In genomic region chr1:152225678-152226077, GRCh38 we compare ENCODE assay signal across 32 cellular contexts. TPM values are rescaled to one million over a fixed set of nuclear protein-coding genes. Genes with fewer than 3 reads are reported as not detected.
"Had no signal": no experiment of that assay in that cellular context is flagged by ENCODE, and none has a peak within 500 bp of the region (broad histone marks: within the 10 kb centered on the region; RNA-seq: fewer than 3 reads in every experiment).

No MANE protein-coding gene starts in this region.

- H3K27ac ChIP-seq: heart left ventricle, left ventricle myocardium inferior, ovary, skin epidermis, upper lobe of right lung had no signal

- FAIRE-seq: colon, endometrium had no signal

- DNase-seq: activated CD4-positive, alpha-beta T cell treated with anti-CD3 and anti-CD28 coated beads for 4 hours; activated CD4-positive, alpha-beta T cell treated with anti-CD3 and anti-CD28 coated beads, Interleukin-2, amount 50 U/mL, for 4 hours; activated CD4-positive, CD25-positive, alpha-beta regulatory T cell; activated naive CD4-positive, alpha-beta T cell; activated T-cell treated with anti-CD3 and anti-CD28 coated beads for 4 hours; activated T-cell treated with anti-CD3 and anti-CD28 coated beads, Interleukin-2, amount 50 U/mL, for 72 hours; dermis blood vessel endothelial cell; effector CD8-positive, alpha-beta T cell; erythroblast; foreskin fibroblast; heart left ventricle; hypothalamus; immature natural killer cell; left ventricle myocardium inferior; midbrain; naive thymus-derived CD4-positive, alpha-beta T cell; ovary; retina; stimulated activated CD4-positive, alpha-beta T cell treated with anti-CD3 and anti-CD28 coated beads, Interleukin-4, amount 100 ng/mL, for 24 hours; stimulated activated naive CD8-positive, alpha-beta T cell treated with anti-CD3 and anti-CD28 coated beads, Interleukin-15, amount 100 ng/mL, for 72 hours; substantia nigra; T-helper 2 cell; upper lobe of right lung had no signal

- ATAC-seq: activated naive CD4-positive, alpha-beta T cell treated with anti-CD3 and anti-CD28 coated beads, Interleukin-2, amount 50 U/mL, for 72 hours; activated T-cell treated with anti-CD3 and anti-CD28 coated beads, Interleukin-2, amount 50 U/mL, for 72 hours; heart left ventricle; naive thymus-derived CD4-positive, alpha-beta T cell; sciatic nerve; stimulated activated memory B cell treated with anti-CD40 and anti-IgM and Interleukin-4, amounts not matched to agents 10 μg/mL and 1 μg/mL and 100 μg/mL, for 72 hours; stimulated activated naive CD8-positive, alpha-beta T cell treated with anti-CD3 and anti-CD28 coated beads, Interleukin-15, amount 100 ng/mL, for 72 hours; upper lobe of right lung had no signal

- H3K4me1 Mint-ChIP-seq: immature natural killer cell; stimulated activated memory B cell treated with anti-CD40 and anti-IgM and Interleukin-4, amounts not matched to agents 10 μg/mL and 1 μg/mL and 100 μg/mL, for 72 hours; stimulated activated naive CD8-positive, alpha-beta T cell treated with anti-CD3 and anti-CD28 coated beads, Interleukin-15, amount 100 ng/mL, for 72 hours had no signal

- H3K4me3 ChIP-seq: heart left ventricle, left ventricle myocardium inferior, ovary, skin epidermis, upper lobe of right lung had no signal

- H3K9me3 Mint-ChIP-seq: activated naive CD4-positive, alpha-beta T cell treated with anti-CD3 and anti-CD28 coated beads, Interleukin-2, amount 50 U/mL, for 72 hours; activated T-cell treated with anti-CD3 and anti-CD28 coated beads, Interleukin-2, amount 50 U/mL, for 72 hours; immature natural killer cell; stimulated activated memory B cell treated with anti-CD40 and anti-IgM and Interleukin-4, amounts not matched to agents 10 μg/mL and 1 μg/mL and 100 μg/mL, for 72 hours; stimulated activated naive CD8-positive, alpha-beta T cell treated with anti-CD3 and anti-CD28 coated beads, Interleukin-15, amount 100 ng/mL, for 72 hours had no signal

- H3K36me3 ChIP-seq: heart left ventricle, left ventricle myocardium inferior, ovary, upper lobe of right lung had no signal

- H3K27ac Mint-ChIP-seq: activated naive CD4-positive, alpha-beta T cell treated with anti-CD3 and anti-CD28 coated beads, Interleukin-2, amount 50 U/mL, for 72 hours; activated T-cell treated with anti-CD3 and anti-CD28 coated beads, Interleukin-2, amount 50 U/mL, for 72 hours; immature natural killer cell; naive thymus-derived CD4-positive, alpha-beta T cell; progenitor cell of endocrine pancreas; stimulated activated memory B cell treated with anti-CD40 and anti-IgM and Interleukin-4, amounts not matched to agents 10 μg/mL and 1 μg/mL and 100 μg/mL, for 72 hours; stimulated activated naive CD8-positive, alpha-beta T cell treated with anti-CD3 and anti-CD28 coated beads, Interleukin-15, amount 100 ng/mL, for 72 hours had no signal

- H3K27me3 Mint-ChIP-seq: progenitor cell of endocrine pancreas; stimulated activated naive CD8-positive, alpha-beta T cell treated with anti-CD3 and anti-CD28 coated beads, Interleukin-15, amount 100 ng/mL, for 72 hours had no signal

- H3K4me3 Mint-ChIP-seq: activated T-cell treated with anti-CD3 and anti-CD28 coated beads, Interleukin-2, amount 50 U/mL, for 72 hours; immature natural killer cell; naive thymus-derived CD4-positive, alpha-beta T cell; stimulated activated memory B cell treated with anti-CD40 and anti-IgM and Interleukin-4, amounts not matched to agents 10 μg/mL and 1 μg/mL and 100 μg/mL, for 72 hours; stimulated activated naive CD8-positive, alpha-beta T cell treated with anti-CD3 and anti-CD28 coated beads, Interleukin-15, amount 100 ng/mL, for 72 hours had no signal

- H3K9me3 ChIP-seq: left ventricle myocardium inferior, ovary, upper lobe of right lung had no signal

- H3K27me3 ChIP-seq: heart left ventricle, ovary, upper lobe of right lung had no signal

- H3K36me3 Mint-ChIP-seq: activated naive CD4-positive, alpha-beta T cell treated with anti-CD3 and anti-CD28 coated beads, Interleukin-2, amount 50 U/mL, for 72 hours; immature natural killer cell; naive thymus-derived CD4-positive, alpha-beta T cell; stimulated activated memory B cell treated with anti-CD40 and anti-IgM and Interleukin-4, amounts not matched to agents 10 μg/mL and 1 μg/mL and 100 μg/mL, for 72 hours had no signal

- H3K4me1 ChIP-seq: heart left ventricle, left ventricle myocardium inferior, upper lobe of right lung had no signal

RNA-seq across cellular contexts. Expression of gene HRNR, which starts 1.7 kb away (rescaled TPM):
- total RNA-seq: activated naive CD4-positive, alpha-beta T cell treated with anti-CD3 and anti-CD28 coated beads, Interleukin-2, amount 50 U/mL, for 72 hours; activated T-cell treated with anti-CD3 and anti-CD28 coated beads, Interleukin-2, amount 50 U/mL, for 72 hours; dermis blood vessel endothelial cell; heart left ventricle; left ventricle myocardium inferior; lung microvascular endothelial cell; naive thymus-derived CD4-positive, alpha-beta T cell; ovary; progenitor cell of endocrine pancreas; sciatic nerve; upper lobe of right lung had no signal
- polyA plus RNA-seq: immature natural killer cell; naive thymus-derived CD4-positive, alpha-beta T cell; neural cell; ovary had no signal
